9 cellular contexts compared by ENCODE assay signal in the genomic region with DNA sequence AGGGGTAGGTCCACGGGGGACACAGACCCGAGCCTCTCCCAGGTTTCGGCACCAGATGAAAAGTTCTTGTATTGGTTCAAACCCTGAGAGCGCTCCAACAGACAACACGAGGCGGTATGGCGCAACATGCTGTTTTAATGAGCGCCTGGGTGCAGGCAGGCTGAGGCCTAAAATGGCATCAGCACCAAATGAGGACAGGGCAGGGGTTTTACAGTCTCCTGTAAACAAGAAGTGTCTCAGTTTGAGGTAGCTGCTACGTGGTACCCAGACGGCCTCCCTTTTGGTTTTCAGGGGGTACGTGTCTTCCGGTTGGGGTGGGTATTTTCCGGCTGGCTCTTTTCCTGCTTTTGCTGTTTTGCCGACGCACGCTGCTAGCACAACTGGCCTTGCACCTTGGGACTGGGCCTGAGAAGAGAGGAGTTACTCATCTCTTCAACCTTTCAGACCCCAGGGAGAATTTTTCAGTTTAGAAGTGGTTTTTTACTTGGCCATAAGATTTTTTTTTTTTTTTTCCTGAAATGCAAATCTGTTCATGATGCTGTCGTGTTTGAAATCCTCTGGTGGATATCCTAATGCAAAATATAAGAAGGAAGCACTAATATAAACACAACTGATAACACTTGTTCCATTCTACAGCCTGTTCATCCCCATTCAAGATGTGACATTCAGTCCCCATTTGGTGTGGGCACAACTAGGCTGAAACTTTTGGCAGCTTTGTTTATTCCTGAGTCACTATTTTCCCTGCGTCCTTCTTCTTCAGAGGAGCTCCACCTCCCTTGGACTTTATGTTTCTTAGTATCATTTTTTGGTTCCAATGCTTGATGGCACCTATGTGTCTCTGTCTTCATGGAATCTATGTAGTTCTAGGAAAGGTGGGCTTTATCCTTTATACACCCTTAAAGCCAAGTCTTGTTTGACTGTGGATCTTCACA. TPM values are rescaled to one million over a fixed set of nuclear protein-coding genes. Genes with fewer than 3 reads are reported as not detected.
DNase-seq lines count a peak whose midpoint lies in the region; ATAC-seq and TF ChIP-seq lines count a peak whose summit lies in the region.
"Had no signal": no experiment of that assay in that cellular context is flagged by ENCODE, and none has a peak within 500 bp of the region (broad histone marks: within the 10 kb centered on the region; RNA-seq: fewer than 3 reads in every experiment).

No MANE protein-coding gene starts in this region.

- DNase-seq in right lobe of liver (no peak), NCI-H226 (no peak), nephron progenitor cell (no peak), occipital lobe (lab: John Stamatoyannopoulos, UW) (no peak), cortex of kidney (lab: John Stamatoyannopoulos, UW) (no peak)
- DNase-seq: NCI-H1436 had no signal

- intact Hi-C loops in right lobe of liver (cut with DNase I): no loop called here

- H3K27ac Mint-ChIP-seq in nephron progenitor cell: no peak overlapping the region

- H3K27ac ChIP-seq in right lobe of liver: peak overlapping the region in 2 of 3 donors; percentile 40 to 47

- no peak overlapping the region for H3K4me3 Mint-ChIP-seq in nephron progenitor cell

- H3K27me3 ChIP-seq in right lobe of liver: no peaks in the 10 kb centered on the region

- no peak for TF ChIP-seq POLR2A in right lobe of liver (IDR thresholded peaks at IDR 0.05)

- H3K4me1 ChIP-seq in right lobe of liver: peaks cover 0 to 64% (median 19%) of the 10 kb centered on the region in 4 donors

- H3K4me3 ChIP-seq in right lobe of liver: no peak overlapping the region

- TF ChIP-seq CTCF in right lobe of liver (IDR thresholded peaks at IDR 0.05) (no peak), nephron progenitor cell (IDR thresholded peaks at IDR 0.05) (no peak)

- WGBS in right lobe of liver (ENCODE audit: insufficient coverage, low coverage, low lambda C conversion rate, missing lambda C conversion rate): 57% methylated on average over 3 of the region's 18 CpGs

- no peaks in the 10 kb centered on the region for H3K9me3 ChIP-seq in right lobe of liver

- peaks cover 7% of the 10 kb centered on the region for H3K9me3 Mint-ChIP-seq in nephron progenitor cell

- H3K36me3 ChIP-seq in right lobe of liver: no peaks in the 10 kb centered on the region

- peak; percentile 62 for ATAC-seq in GM18502 (IDR thresholded peaks at IDR 0.05; ENCODE audit: poor library complexity, unreplicated experiment)
- peak; percentile 50 for ATAC-seq in GM21367 (IDR thresholded peaks at IDR 0.05; ENCODE audit: unreplicated experiment)
- ATAC-seq in HG03354 (IDR thresholded peaks at IDR 0.05; ENCODE audit: poor library complexity, severe bottlenecking, unreplicated experiment): peak; percentile 60
- ATAC-seq in right lobe of liver: no peak

- H3K36me3 Mint-ChIP-seq in nephron progenitor cell (ENCODE audit: low read depth): peaks cover 6% of the 10 kb centered on the region

- H3K27me3 Mint-ChIP-seq in nephron progenitor cell (ENCODE audit: low read depth, poor library complexity): peaks cover 25% of the 10 kb centered on the region

- peaks cover 15% of the 10 kb centered on the region for H3K4me1 Mint-ChIP-seq in nephron progenitor cell

RNA-seq across cellular contexts. Expression of a gene that starts 6.5 kb away (rescaled TPM):
- total RNA-seq in right lobe of liver (10 to 100 TPM; 25.5 to 69.3 (median 46.6) TPM), occipital lobe (15.8 TPM)

RNA-seq across cellular contexts. Expression of a gene that starts 35.0 kb away (rescaled TPM):
- 1 to 10 TPM; 2.2 to 5.5 (median 3.0) TPM for total RNA-seq in right lobe of liver
- 1.1 TPM for total RNA-seq in occipital lobe

Comparison
In these comparisons a context has a peak if more than half of its experiments do, and no peak if none do; other contexts are left out.
1. ATAC-seq: peak in GM18502 (single experiment), GM21367 (single experiment) and HG03354 (single experiment); none in right lobe of liver (0 of 4).